In genomic region chr7:76626989-76627642, GRCh38 we compare ENCODE assay signal across 1 cellular context.
TF ChIP-seq lines count a peak whose summit lies in the region.

Gene POMZP3, minus strand, starts transcription at chr7:76627279. Its CDS starts 1,215 bp downstream, at chr7:76626064.

TF ChIP-seq in HepG2, 621 proteins besides CTCF, POLR2A, EP300 and RAD21 (continued from another document):
- peak; percentile 73; the same call in 1 of the 2 replicates for TF ChIP-seq UBTF (CRISPR knock-in tag; IDR thresholded peaks at IDR 0.05)
- peak; percentile 67 for TF ChIP-seq AGO1 (IDR thresholded peaks at IDR 0.05; ENCODE audit: low read depth, low read length, poor library complexity, severe bottlenecking)
- TF ChIP-seq YEATS4 (CRISPR knock-in tag; IDR thresholded peaks at IDR 0.05; ENCODE audit: borderline replicate concordance), result 0 out of 2 replicates have a peak, but pooled peaks have one; percentile 32
- peak; percentile 19 for TF ChIP-seq HNRNPLL (IDR thresholded peaks at IDR 0.05; ENCODE audit: low read depth, low read length, poor library complexity, severe bottlenecking)
- 0 out of 2 replicates have a peak, but pooled peaks have one; percentile 31 for TF ChIP-seq BORCS8-MEF2B (CRISPR knock-in tag; IDR thresholded peaks at IDR 0.05)
- TF ChIP-seq, protein P1, sequence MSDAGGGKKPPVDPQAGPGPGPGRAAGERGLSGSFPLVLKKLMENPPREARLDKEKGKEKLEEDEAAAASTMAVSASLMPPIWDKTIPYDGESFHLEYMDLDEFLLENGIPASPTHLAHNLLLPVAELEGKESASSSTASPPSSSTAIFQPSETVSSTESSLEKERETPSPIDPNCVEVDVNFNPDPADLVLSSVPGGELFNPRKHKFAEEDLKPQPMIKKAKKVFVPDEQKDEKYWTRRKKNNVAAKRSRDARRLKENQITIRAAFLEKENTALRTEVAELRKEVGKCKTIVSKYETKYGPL (CRISPR knock-in tag; IDR thresholded peaks at IDR 0.05), result 0 out of 2 replicates have a peak, but pooled peaks have one; percentile 28
- TF ChIP-seq, protein P2, sequence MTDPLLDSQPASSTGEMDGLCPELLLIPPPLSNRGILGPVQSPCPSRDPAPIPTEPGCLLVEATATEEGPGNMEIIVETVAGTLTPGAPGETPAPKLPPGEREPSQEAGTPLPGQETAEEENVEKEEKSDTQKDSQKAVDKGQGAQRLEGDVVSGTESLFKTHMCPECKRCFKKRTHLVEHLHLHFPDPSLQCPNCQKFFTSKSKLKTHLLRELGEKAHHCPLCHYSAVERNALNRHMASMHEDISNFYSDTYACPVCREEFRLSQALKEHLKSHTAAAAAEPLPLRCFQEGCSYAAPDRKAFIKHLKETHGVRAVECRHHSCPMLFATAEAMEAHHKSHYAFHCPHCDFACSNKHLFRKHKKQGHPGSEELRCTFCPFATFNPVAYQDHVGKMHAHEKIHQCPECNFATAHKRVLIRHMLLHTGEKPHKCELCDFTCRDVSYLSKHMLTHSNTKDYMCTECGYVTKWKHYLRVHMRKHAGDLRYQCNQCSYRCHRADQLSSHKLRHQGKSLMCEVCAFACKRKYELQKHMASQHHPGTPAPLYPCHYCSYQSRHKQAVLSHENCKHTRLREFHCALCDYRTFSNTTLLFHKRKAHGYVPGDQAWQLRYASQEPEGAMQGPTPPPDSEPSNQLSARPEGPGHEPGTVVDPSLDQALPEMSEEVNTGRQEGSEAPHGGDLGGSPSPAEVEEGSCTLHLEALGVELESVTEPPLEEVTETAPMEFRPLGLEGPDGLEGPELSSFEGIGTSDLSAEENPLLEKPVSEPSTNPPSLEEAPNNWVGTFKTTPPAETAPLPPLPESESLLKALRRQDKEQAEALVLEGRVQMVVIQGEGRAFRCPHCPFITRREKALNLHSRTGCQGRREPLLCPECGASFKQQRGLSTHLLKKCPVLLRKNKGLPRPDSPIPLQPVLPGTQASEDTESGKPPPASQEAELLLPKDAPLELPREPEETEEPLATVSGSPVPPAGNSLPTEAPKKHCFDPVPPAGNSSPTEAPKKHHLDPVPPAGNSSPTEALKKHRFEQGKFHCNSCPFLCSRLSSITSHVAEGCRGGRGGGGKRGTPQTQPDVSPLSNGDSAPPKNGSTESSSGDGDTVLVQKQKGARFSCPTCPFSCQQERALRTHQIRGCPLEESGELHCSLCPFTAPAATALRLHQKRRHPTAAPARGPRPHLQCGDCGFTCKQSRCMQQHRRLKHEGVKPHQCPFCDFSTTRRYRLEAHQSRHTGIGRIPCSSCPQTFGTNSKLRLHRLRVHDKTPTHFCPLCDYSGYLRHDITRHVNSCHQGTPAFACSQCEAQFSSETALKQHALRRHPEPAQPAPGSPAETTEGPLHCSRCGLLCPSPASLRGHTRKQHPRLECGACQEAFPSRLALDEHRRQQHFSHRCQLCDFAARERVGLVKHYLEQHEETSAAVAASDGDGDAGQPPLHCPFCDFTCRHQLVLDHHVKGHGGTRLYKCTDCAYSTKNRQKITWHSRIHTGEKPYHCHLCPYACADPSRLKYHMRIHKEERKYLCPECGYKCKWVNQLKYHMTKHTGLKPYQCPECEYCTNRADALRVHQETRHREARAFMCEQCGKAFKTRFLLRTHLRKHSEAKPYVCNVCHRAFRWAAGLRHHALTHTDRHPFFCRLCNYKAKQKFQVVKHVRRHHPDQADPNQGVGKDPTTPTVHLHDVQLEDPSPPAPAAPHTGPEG (CRISPR knock-in tag; IDR thresholded peaks at IDR 0.05), result peak; percentile 74; the same call in 1 of the 2 replicates
- peak; percentile 71 for TF ChIP-seq GATAD1 (CRISPR knock-in tag; IDR thresholded peaks at IDR 0.05)
- peak; percentile 60 for TF ChIP-seq POLR2G (IDR thresholded peaks at IDR 0.05; ENCODE audit: low read depth, low read length)
- TF ChIP-seq SAP130 (CRISPR knock-in tag; IDR thresholded peaks at IDR 0.05; ENCODE audit: low read depth), result peak; percentile 64
- peak; percentile 91 for TF ChIP-seq KDM2A (CRISPR knock-in tag; IDR thresholded peaks at IDR 0.05; ENCODE audit: borderline replicate concordance, low read depth)
- TF ChIP-seq KDM5B (CRISPR knock-in tag; IDR thresholded peaks at IDR 0.05; ENCODE audit: borderline replicate concordance), result peak; percentile 58; the same call in 1 of the 2 replicates
- peak; percentile 71; the same call in 1 of the 2 replicates for TF ChIP-seq CREB1 (IDR thresholded peaks at IDR 0.05)
- peak; percentile 74 for TF ChIP-seq CREB1 (CRISPR knock-in tag; IDR thresholded peaks at IDR 0.05)
